In the genomic region with DNA sequence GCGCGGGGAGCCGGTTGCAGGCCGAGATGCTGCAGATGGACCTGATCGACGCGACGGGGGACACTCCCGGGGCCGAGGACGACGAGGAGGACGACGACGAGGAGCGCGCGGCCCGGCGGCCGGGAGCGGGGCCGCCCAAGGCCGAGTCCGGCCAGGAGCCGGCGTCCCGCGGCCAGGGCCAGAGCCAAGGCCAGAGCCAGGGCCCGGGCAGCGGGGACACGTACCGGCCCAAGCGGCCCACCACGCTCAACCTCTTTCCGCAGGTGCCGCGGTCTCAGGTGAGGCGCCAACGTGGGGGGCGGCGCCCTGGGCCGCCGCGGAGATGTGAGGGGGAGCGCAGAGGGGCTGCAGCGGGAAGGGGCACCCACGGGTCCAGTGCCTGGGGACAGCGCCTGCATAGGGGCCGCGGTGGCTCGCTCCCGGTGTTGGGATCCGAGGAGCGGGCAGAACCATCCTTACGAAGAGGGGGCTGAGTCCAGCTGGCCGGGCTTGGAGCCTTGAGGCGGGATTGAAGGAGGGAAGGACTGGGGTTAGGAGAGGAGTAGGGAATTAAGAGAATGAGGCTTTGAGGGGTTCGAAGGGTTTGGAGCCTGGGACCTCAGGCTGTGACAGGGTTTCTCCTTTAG, we compare ENCODE assay signal across 8 cellular contexts. TPM values are rescaled to one million over a fixed set of nuclear protein-coding genes. Genes with fewer than 3 reads are reported as not detected.
DNase-seq lines count a peak whose midpoint lies in the region; ATAC-seq and TF ChIP-seq lines count a peak whose summit lies in the region.
"Not testable (repeated sequence)": the region's sequence is repeated elsewhere in the genome, so short reads cannot be mapped to it uniquely, and the experiment has no call there.

No MANE protein-coding gene starts in this region.

- H3K27me3 ChIP-seq in AG04450 (ENCODE audit: control insufficient read depth, insufficient read depth, low read length); right atrium auricular region: not testable (repeated sequence)

- peak overlapping the region in 5 of 6 donors; percentile 53 to 88 (median 80) for H3K27ac Mint-ChIP-seq in naive B cell
- not testable (repeated sequence) for H3K27ac Mint-ChIP-seq in stimulated activated memory B cell treated with anti-CD40 and anti-IgM and Interleukin-4, amounts not matched to agents 10 μg/mL and 1 μg/mL and 100 μg/mL, for 72 hours

- H3K4me3 ChIP-seq in AG04450 (ENCODE audit: low read depth, low read length), result peak overlapping the region; percentile 67
- H3K4me3 ChIP-seq in right atrium auricular region, result peak overlapping the region; percentile 45 to 59

- not testable (repeated sequence) for H3K36me3 ChIP-seq in right atrium auricular region

- not testable (repeated sequence) for H3K9me3 ChIP-seq in AG04450 (ENCODE audit: control insufficient read depth, insufficient read depth, low read length); right atrium auricular region

- not testable (repeated sequence) for DNase-seq in AG04450 (ENCODE audit: low read depth, low spot score); right atrium auricular region (ENCODE audit: low spot score); naive B cell
- peak; percentile 33 for DNase-seq in NCI-H748 (lab: John Stamatoyannopoulos, UW; ENCODE audit: unreplicated experiment)
- DNase-seq in activated CD8-positive, alpha-beta memory T cell treated with anti-CD3 and anti-CD28 coated beads for 24 hours, result peak; percentile 55

- H3K27ac ChIP-seq in AG04450 (ENCODE audit: low read depth, low read length), result not testable (repeated sequence)
- H3K27ac ChIP-seq in cingulate gyrus (ENCODE audit: low read depth, low read length) (peak overlapping the region; percentile 99), right atrium auricular region (peak overlapping the region in 1 of 2 donors; percentile 48)

- not testable (repeated sequence) for H3K9me3 Mint-ChIP-seq in naive B cell; stimulated activated memory B cell treated with anti-CD40 and anti-IgM and Interleukin-4, amounts not matched to agents 10 μg/mL and 1 μg/mL and 100 μg/mL, for 72 hours

- peaks cover 0 to 25% of the 10 kb centered on the region in 2 donors for H3K4me1 ChIP-seq in right atrium auricular region

- peak overlapping the region; percentile 61 to 87 (median 78) for H3K4me3 Mint-ChIP-seq in naive B cell
- H3K4me3 Mint-ChIP-seq in stimulated activated memory B cell treated with anti-CD40 and anti-IgM and Interleukin-4, amounts not matched to agents 10 μg/mL and 1 μg/mL and 100 μg/mL, for 72 hours, result peak overlapping the region; percentile 74

- POLR2A ChIA-PET in AG04450 (lab: Yijun Ruan, JAX), result interaction anchor here (1.1 kb wide), 1 partner anchor 18 kb away, joined by 3 read pairs; the partner anchor contains the start of gene PEX16

- TF ChIP-seq CTCF in AG04450 (IDR thresholded peaks at IDR 0.05; ENCODE audit: low read depth, low read length); right atrium auricular region (IDR thresholded peaks at IDR 0.05): not testable (repeated sequence)

- CTCF ChIA-PET in AG04450 (lab: Charles Lee), result interaction anchor here (1.1 to 1.6 kb wide), 2 partner anchors 20 to 58 kb away, joined by 3 to 6 read pairs; no protein-coding TSS in a partner anchor

- H3K36me3 Mint-ChIP-seq in naive B cell; stimulated activated memory B cell treated with anti-CD40 and anti-IgM and Interleukin-4, amounts not matched to agents 10 μg/mL and 1 μg/mL and 100 μg/mL, for 72 hours: not testable (repeated sequence)

- peak; percentile 25 for ATAC-seq in GM21381 (IDR thresholded peaks at IDR 0.05; ENCODE audit: unreplicated experiment)
- ATAC-seq in naive B cell (ENCODE audit: low read depth in 2 of 2), result not testable (repeated sequence)
- peak; percentile 1 for ATAC-seq in stimulated activated memory B cell treated with anti-CD40 and anti-IgM and Interleukin-4, amounts not matched to agents 10 μg/mL and 1 μg/mL and 100 μg/mL, for 72 hours

- H3K4me1 Mint-ChIP-seq in naive B cell, result peaks cover 14 to 20% (median 17%) of the 10 kb centered on the region in 3 donors
- peaks cover 17% of the 10 kb centered on the region for H3K4me1 Mint-ChIP-seq in stimulated activated memory B cell treated with anti-CD40 and anti-IgM and Interleukin-4, amounts not matched to agents 10 μg/mL and 1 μg/mL and 100 μg/mL, for 72 hours

- H3K27me3 Mint-ChIP-seq in naive B cell, result peaks cover 0 to 32% (median 10%) of the 10 kb centered on the region in 3 donors
- H3K27me3 Mint-ChIP-seq in stimulated activated memory B cell treated with anti-CD40 and anti-IgM and Interleukin-4, amounts not matched to agents 10 μg/mL and 1 μg/mL and 100 μg/mL, for 72 hours, result peaks cover 47% of the 10 kb centered on the region

RNA-seq across cellular contexts. Expression of gene FREY1, which starts 6.8 kb away (rescaled TPM):
- polyA plus RNA-seq in AG04450 (2011; rRNA removed) (0.35 TPM in 1 of 2 replicates, not detected in the other), naive B cell (ENCODE audit: low read depth in 6 of 6) (not detected)
- polyA minus RNA-seq in AG04450 (2011; rRNA and poly(A)+ RNA removed), result 1.7 and 1.8 TPM in 2 replicates
- under 1 TPM; 0.55 to 0.82 TPM for total RNA-seq in right atrium auricular region

RNA-seq across cellular contexts. Expression of gene MAPK8IP1, which starts 14.8 kb away (rescaled TPM):
- polyA plus RNA-seq in AG04450 (2011; rRNA removed) (5.6 and 7.6 TPM in 2 replicates), naive B cell (ENCODE audit: low read depth in 6 of 6) (under 1 TPM in 5 of 6 donors, not detected in 1; 0.12 to 0.35 (median 0.20) TPM)
- 9.7 and 12.6 TPM in 2 replicates for polyA minus RNA-seq in AG04450 (2011; rRNA and poly(A)+ RNA removed)
- total RNA-seq in right atrium auricular region, result 1 to 10 TPM; 7.3 to 8.9 TPM

RNA-seq across cellular contexts. Expression of gene PEX16, which starts 17.4 kb away (rescaled TPM):
- 16.0 and 18.8 TPM in 2 replicates for polyA plus RNA-seq in AG04450 (2011; rRNA removed)
- 9.3 and 14.4 TPM in 2 replicates for polyA minus RNA-seq in AG04450 (2011; rRNA and poly(A)+ RNA removed)
- total RNA-seq in right atrium auricular region, result 10 to 100 TPM; 12.9 to 17.4 TPM
- polyA plus RNA-seq in naive B cell (ENCODE audit: low read depth in 6 of 6), result 10 to 100 TPM; 47.4 to 64.4 (median 60.4) TPM

RNA-seq across cellular contexts. Expression of gene LARGE2, which starts 22.2 kb away (rescaled TPM):
- polyA plus RNA-seq in AG04450 (2011; rRNA removed) (not detected in 2 replicates), naive B cell (ENCODE audit: low read depth in 6 of 6) (10 to 100 TPM; 30.6 to 84.4 (median 37.4) TPM)
- 0.09 and 0.17 TPM in 2 replicates for polyA minus RNA-seq in AG04450 (2011; rRNA and poly(A)+ RNA removed)
- total RNA-seq in right atrium auricular region, result under 1 TPM in 1 of 2 donors, not detected in 1; 0.51 TPM

RNA-seq across cellular contexts. Expression of gene CRY2, which starts 53.0 kb away (rescaled TPM):
- polyA plus RNA-seq in AG04450 (2011; rRNA removed) (11.7 and 13.3 TPM in 2 replicates), naive B cell (ENCODE audit: low read depth in 6 of 6) (10 to 100 TPM in 5 of 6 donors, 1 to 10 TPM in 1; 10.0 to 34.2 (median 26.7) TPM)
- 28.1 and 31.7 TPM in 2 replicates for polyA minus RNA-seq in AG04450 (2011; rRNA and poly(A)+ RNA removed)
- total RNA-seq in right atrium auricular region, result 10 to 100 TPM; 43.0 to 62.9 TPM
